ENCODE assay signal across 25 cellular contexts in the genomic region with DNA sequence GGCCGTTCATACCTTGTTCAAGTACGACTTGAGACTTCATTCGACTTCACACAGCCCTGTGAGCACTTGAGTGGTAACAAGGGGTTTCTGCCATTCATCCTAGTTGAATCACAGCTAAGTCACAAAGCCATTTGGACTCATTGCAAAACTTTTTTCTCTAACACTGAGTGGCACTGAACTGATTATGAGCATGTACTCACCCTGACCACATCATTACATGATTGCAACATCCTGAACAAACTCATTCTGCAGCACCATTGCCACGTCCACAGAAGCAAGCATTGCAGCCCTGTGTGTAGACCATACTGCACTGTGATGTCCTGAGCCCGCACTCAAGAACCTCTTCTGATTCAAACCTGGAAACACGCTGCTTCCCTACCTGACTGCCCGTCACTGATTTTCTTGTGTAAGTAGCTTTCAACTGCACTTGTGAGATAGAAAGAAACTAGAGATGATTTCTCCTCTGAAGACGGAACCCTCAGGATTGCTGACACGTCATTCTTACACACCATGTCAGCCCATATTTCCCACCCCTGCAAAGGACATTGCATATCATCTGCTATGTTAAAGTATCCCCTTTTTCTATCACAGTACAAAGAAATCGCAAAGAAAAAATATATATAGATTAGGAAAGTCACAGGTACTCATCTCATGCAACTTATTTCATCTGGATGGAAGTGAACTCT.
DNase-seq lines count a peak whose midpoint lies in the region; ATAC-seq and TF ChIP-seq lines count a peak whose summit lies in the region.
"Had no signal": no experiment of that assay in that cellular context is flagged by ENCODE, and none has a peak within 500 bp of the region (broad histone marks: within the 10 kb centered on the region; RNA-seq: fewer than 3 reads in every experiment).

No MANE protein-coding gene starts in this region.

- H3K27ac Mint-ChIP-seq in MCF 10A (ENCODE audit: low read depth, unreplicated experiment): peak overlapping the region; percentile 68
- H3K27ac Mint-ChIP-seq: activated CD4-positive, alpha-beta memory T cell treated with anti-CD3 and anti-CD28 coated beads for 36 hours; activated naive CD8-positive, alpha-beta T cell treated with anti-CD3 and anti-CD28 coated beads for 36 hours; CD8-positive, alpha-beta memory T cell; HFFc6 had no signal

- no peaks in the 10 kb centered on the region for H3K36me3 ChIP-seq in breast epithelium
- H3K36me3 ChIP-seq in upper lobe of left lung: no peaks in the 10 kb centered on the region
- H3K36me3 ChIP-seq: tibial artery had no signal

- no peaks in the 10 kb centered on the region for H3K4me1 ChIP-seq in breast epithelium
- H3K4me1 ChIP-seq in upper lobe of left lung: no peaks in the 10 kb centered on the region
- H3K4me1 ChIP-seq: tibial artery had no signal

- no peak overlapping the region for H3K4me3 ChIP-seq in breast epithelium
- no peak overlapping the region for H3K4me3 ChIP-seq in fibroblast of villous mesenchyme (ENCODE audit: low read depth, low read length)
- no peak overlapping the region for H3K4me3 ChIP-seq in upper lobe of left lung
- H3K4me3 ChIP-seq: PC-9, tibial artery had no signal

- ATAC-seq in upper lobe of left lung (ENCODE audit: low FRiP score in 2 of 2) (peak; percentile 55 to 89), GM18511 (IDR thresholded peaks at IDR 0.05; ENCODE audit: unreplicated experiment) (no peak)
- ATAC-seq: activated T-cell treated with anti-CD3 and anti-CD28 coated beads, Interleukin-2, amount 50 U/mL, for 4 hours had no signal

- H3K27me3 ChIP-seq in breast epithelium (no peaks in the 10 kb centered on the region), upper lobe of left lung (no peaks in the 10 kb centered on the region)
- H3K27me3 ChIP-seq: tibial artery had no signal

- POLR2A ChIA-PET in MCF 10A (lab: Yijun Ruan, JAX): interaction anchor here (0.6 to 1.8 kb wide), 11 partner anchors 9 to 1801 kb away, joined by 3 to 7 read pairs (median 3); no protein-coding TSS in a partner anchor

- peaks cover 31% of the 10 kb centered on the region for H3K4me1 Mint-ChIP-seq in MCF 10A (ENCODE audit: insufficient read depth, unreplicated experiment)
- H3K4me1 Mint-ChIP-seq: activated naive CD8-positive, alpha-beta T cell treated with anti-CD3 and anti-CD28 coated beads for 36 hours; CD8-positive, alpha-beta memory T cell had no signal

- CTCF ChIA-PET in MCF 10A (lab: Yijun Ruan, JAX): interaction anchor here (0.6 to 1.3 kb wide), 7 partner anchors 16 to 1798 kb away, joined by 3 to 4 read pairs (median 3); no protein-coding TSS in a partner anchor

- 58 to 74% methylated on average over 10 of the region's 10 CpGs for WGBS in upper lobe of left lung, 2 donors

- no peak for TF ChIP-seq CTCF in MCF 10A (IDR thresholded peaks at IDR 0.05; ENCODE audit: unreplicated experiment)
- no peak for TF ChIP-seq CTCF in breast epithelium (IDR thresholded peaks at IDR 0.05)
- TF ChIP-seq CTCF in fibroblast of villous mesenchyme (IDR thresholded peaks at IDR 0.05; ENCODE audit: insufficient read depth, low read depth, low read length): no peak
- TF ChIP-seq CTCF in upper lobe of left lung (IDR thresholded peaks at IDR 0.05): no peak

- no peaks in the 10 kb centered on the region for H3K9me3 ChIP-seq in breast epithelium
- peaks cover 0 to 2% (median 0%) of the 10 kb centered on the region in 4 donors for H3K9me3 ChIP-seq in upper lobe of left lung
- H3K9me3 ChIP-seq: tibial artery had no signal

- no peaks in the 10 kb centered on the region for H3K9me3 Mint-ChIP-seq in MCF 10A (ENCODE audit: unreplicated experiment)
- H3K9me3 Mint-ChIP-seq: activated naive CD8-positive, alpha-beta T cell treated with anti-CD3 and anti-CD28 coated beads for 36 hours had no signal

- BruUV-seq in MCF 10A (replicated peaks; lab: Mats Ljungman, UMichigan): TSS peak; percentile 75

- peak overlapping the region; percentile 49 for H3K4me3 Mint-ChIP-seq in MCF 10A (ENCODE audit: unreplicated experiment)
- H3K4me3 Mint-ChIP-seq: activated CD4-positive, alpha-beta memory T cell treated with anti-CD3 and anti-CD28 coated beads for 36 hours; activated naive CD8-positive, alpha-beta T cell treated with anti-CD3 and anti-CD28 coated beads for 36 hours; activated T-cell treated with anti-CD3 and anti-CD28 coated beads, Interleukin-2, amount 50 U/mL, for 4 hours; CD8-positive, alpha-beta memory T cell; HFFc6 had no signal

- peak in 1 of 4 donors; percentile 72 for TF ChIP-seq EP300 in upper lobe of left lung (IDR thresholded peaks at IDR 0.05)

- H3K27ac ChIP-seq in breast epithelium: no peak overlapping the region
- H3K27ac ChIP-seq in upper lobe of left lung: no peak overlapping the region
- H3K27ac ChIP-seq: HL-60, PC-9, tibial artery had no signal

- intact Hi-C loops in MCF 10A (cut with micrococcal nuclease) (loop anchor here (1.0 to 10.0 kb wide), 3 partner anchors 45 to 172 kb away; no protein-coding TSS in a partner anchor), breast epithelium (cut with DNase I; ENCODE audit: low total_unique reads) (no loop called here)

- TF ChIP-seq POLR2A in breast epithelium (IDR thresholded peaks at IDR 0.05) (no peak), upper lobe of left lung (IDR thresholded peaks at IDR 0.05) (no peak)

- no peaks in the 10 kb centered on the region for H3K27me3 Mint-ChIP-seq in MCF 10A (ENCODE audit: insufficient read depth, unreplicated experiment)
- H3K27me3 Mint-ChIP-seq: activated CD4-positive, alpha-beta memory T cell treated with anti-CD3 and anti-CD28 coated beads for 36 hours; activated naive CD8-positive, alpha-beta T cell treated with anti-CD3 and anti-CD28 coated beads for 36 hours; CD8-positive, alpha-beta memory T cell had no signal

- peaks cover 5% of the 10 kb centered on the region for H3K36me3 Mint-ChIP-seq in MCF 10A (ENCODE audit: insufficient read depth, unreplicated experiment)
- H3K36me3 Mint-ChIP-seq: activated CD4-positive, alpha-beta memory T cell treated with anti-CD3 and anti-CD28 coated beads for 36 hours; activated naive CD8-positive, alpha-beta T cell treated with anti-CD3 and anti-CD28 coated beads for 36 hours; CD8-positive, alpha-beta memory T cell had no signal

- DNase-seq in MCF 10A (ENCODE audit: unreplicated experiment) (peak; percentile 78), breast epithelium (ENCODE audit: low spot score in 2 of 2) (no peak), amniotic epithelial cell (ENCODE audit: low read depth) (peak; percentile 56), fibroblast of villous mesenchyme (ENCODE audit: low read depth) (peak; percentile 17), upper lobe of left lung (peak in 1 of 2 donors; percentile 81), cerebellar nuclear complex (lab: John Stamatoyannopoulos, UW) (no peak), SIG-M5 (lab: John Stamatoyannopoulos, UW) (no peak)
- DNase-seq: 8988T; activated CD4-positive, alpha-beta memory T cell treated with anti-CD3 and anti-CD28 coated beads for 36 hours; activated naive CD8-positive, alpha-beta T cell treated with anti-CD3 and anti-CD28 coated beads for 36 hours; activated T-cell treated with anti-CD3 and anti-CD28 coated beads, Interleukin-2, amount 50 U/mL, for 4 hours; CD8-positive, alpha-beta memory T cell; central memory CD4-positive, alpha-beta T cell; EL; head of caudate nucleus; HFFc6; Kasumi-1; kidney glomerular epithelial cell; NCI-H1930; NCI-H510A treated with DMSO at 0.1 percent for 48 hours; PC-9; stimulated activated CD4-positive, alpha-beta T cell treated with anti-CD3 and anti-CD28 coated beads, Interleukin-4, amount 100 ng/mL, for 4 hours; tibial artery had no signal

Comparison
In these comparisons a context has a peak if more than half of its experiments do, and no peak if none do; other contexts are left out.
1. DNase-seq: peak in MCF 10A (single experiment), amniotic epithelial cell (single experiment) and fibroblast of villous mesenchyme (single experiment); none in breast epithelium (0 of 2), cerebellar nuclear complex (0 of 2) and SIG-M5 (single experiment).